ENCODE assay signal across 34 cellular contexts in genomic region chr13:109114991-109115390, GRCh38.
"Had no signal": no experiment of that assay in that cellular context is flagged by ENCODE, and none has a peak within 500 bp of the region (broad histone marks: within the 10 kb centered on the region; RNA-seq: fewer than 3 reads in every experiment).

No MANE protein-coding gene starts in this region.

- H3K4me3 ChIP-seq: MG63 had no signal

- H3K36me3 ChIP-seq: MG63 had no signal

- H3K9me3 ChIP-seq: MG63 had no signal

- H3K27ac ChIP-seq: KMS-11 had no signal

- H3K27me3 ChIP-seq: MG63 had no signal

- DNase-seq: Karpas-422, Kasumi-1, KG1, MG63, MM.1S, MV-4-11, NCI-H1048, NCI-H1092, NCI-H1092 treated with DMSO at 0.1 percent for 48 hours, NCI-H1105, NCI-H1105 treated with DMSO at 0.1 percent for 48 hours, NCI-H1417, NCI-H1417 treated with DMSO at 0.1 percent for 48 hours, NCI-H1436, NCI-H1436 treated with DMSO at 0.1 percent for 48 hours, NCI-H146, NCI-H1694, NCI-H1694 treated with DMSO at 0.1 percent for 48 hours, NCI-H187, NCI-H187 treated with DMSO at 0.1 percent for 48 hours, NCI-H1930, NCI-H2029, NCI-H2029 treated with DMSO at 0.1 percent for 48 hours, NCI-H2081, NCI-H2081 treated with DMSO at 0.1 percent for 48 hours, NCI-H2107, NCI-H2171, NCI-H2171 treated with DMSO at 0.1 percent for 48 hours, NCI-H2227 treated with DMSO at 0.1 percent for 48 hours, NCI-H226, NCI-H345, NCI-H446, NCI-H446 treated with DMSO at 0.1 percent for 48 hours had no signal
